Comparison of ENCODE assay signal across 1 cellular context in genomic region chr9:74032421-74032820, GRCh38.
TF ChIP-seq lines count a peak whose summit lies in the region.

No MANE protein-coding gene starts in this region.

TF ChIP-seq in H1, 55 proteins besides CTCF, POLR2A, EP300 and RAD21:
- TF ChIP-seq NRF1 (IDR thresholded peaks at IDR 0.05; ENCODE audit: low read depth, low read length) (no peak), KDM4A (IDR thresholded peaks at IDR 0.05; ENCODE audit: low read depth, low read length, severe bottlenecking) (no peak), USF2 (IDR thresholded peaks at IDR 0.05; ENCODE audit: low read length) (no peak)
